13 cellular contexts compared by ENCODE assay signal in the genomic region with DNA sequence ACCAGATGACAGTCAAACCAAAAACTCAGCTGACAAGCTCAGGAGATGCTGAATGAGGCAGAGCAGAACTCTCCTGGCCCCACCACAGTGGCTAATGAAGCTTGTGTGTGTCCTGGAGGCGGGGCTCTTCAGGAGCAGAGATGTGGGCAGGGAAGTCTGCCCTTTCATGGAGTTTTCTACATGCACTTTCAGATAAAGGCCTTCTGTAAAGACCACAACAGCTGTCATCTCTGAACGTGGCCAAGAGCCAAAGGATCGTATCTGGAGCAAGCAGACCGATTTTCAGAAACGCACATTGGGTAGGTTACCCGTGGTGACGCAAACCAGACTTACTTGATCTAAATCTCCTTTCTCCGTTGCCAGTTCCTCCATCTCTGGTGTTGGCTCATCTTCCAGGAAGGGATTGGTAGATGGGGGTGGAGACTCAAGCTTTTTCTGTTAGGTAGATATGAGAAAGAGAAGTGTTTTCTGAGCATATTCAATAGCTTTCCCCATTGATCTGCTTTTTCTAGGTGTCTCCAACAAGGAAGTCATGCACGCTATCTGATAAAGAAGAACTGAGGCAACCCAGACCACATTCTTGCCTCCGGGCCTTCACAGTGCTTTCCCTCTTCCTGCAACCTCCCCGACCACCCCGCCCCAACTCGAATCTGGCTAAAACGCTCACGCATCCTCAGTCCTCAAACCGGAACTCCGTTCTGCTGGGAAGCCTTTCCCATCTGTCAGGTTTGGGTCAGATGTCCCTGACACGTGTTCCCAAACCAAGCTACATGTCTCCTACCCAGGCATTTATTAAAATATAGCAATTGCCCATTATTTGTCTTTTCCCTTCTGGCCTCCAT.
DNase-seq lines count a peak whose midpoint lies in the region; ATAC-seq, FAIRE-seq and TF ChIP-seq lines count a peak whose summit lies in the region.
"Had no signal": no experiment of that assay in that cellular context is flagged by ENCODE, and none has a peak within 500 bp of the region (broad histone marks: within the 10 kb centered on the region; RNA-seq: fewer than 3 reads in every experiment).

No MANE protein-coding gene starts in this region.

- H3K27me3 ChIP-seq in cardiac muscle cell (no peaks in the 10 kb centered on the region), right atrium auricular region (no peaks in the 10 kb centered on the region), bronchial epithelial cell (ENCODE audit: control insufficient read depth, insufficient read depth, low read length) (no peaks in the 10 kb centered on the region), vagina (no peaks in the 10 kb centered on the region), MG63 (no peaks in the 10 kb centered on the region)
- H3K27me3 ChIP-seq in CD4-positive, alpha-beta memory T cell (ENCODE audit: insufficient read depth, low read length): no peaks in the 10 kb centered on the region

- POLR2A ChIA-PET in CD4-positive, alpha-beta memory T cell (lab: Charles Lee; ENCODE audit: partially characterized antibody): no interaction called here

- peaks cover 36 to 47% of the 10 kb centered on the region in 2 donors for H3K36me3 Mint-ChIP-seq in CD4-positive, alpha-beta memory T cell

- no peak overlapping the region for H3K27ac Mint-ChIP-seq in CD4-positive, alpha-beta memory T cell

- ATAC-seq in HG02759 (IDR thresholded peaks at IDR 0.05; ENCODE audit: unreplicated experiment): no peak

- peaks cover 24% of the 10 kb centered on the region for H3K36me3 ChIP-seq in cardiac muscle cell
- peaks cover 13% of the 10 kb centered on the region for H3K36me3 ChIP-seq in right atrium auricular region
- peaks cover 14% of the 10 kb centered on the region for H3K36me3 ChIP-seq in bronchial epithelial cell (ENCODE audit: control insufficient read depth, insufficient read depth, low read length)
- no peaks in the 10 kb centered on the region for H3K36me3 ChIP-seq in vagina
- peaks cover 11% of the 10 kb centered on the region for H3K36me3 ChIP-seq in MG63
- peaks cover 9% of the 10 kb centered on the region for H3K36me3 ChIP-seq in CD4-positive, alpha-beta memory T cell (ENCODE audit: insufficient read depth, low read length)

- no peak overlapping the region for H3K4me3 Mint-ChIP-seq in CD4-positive, alpha-beta memory T cell

- DNase-seq in cardiac muscle cell (ENCODE audit: low read depth in 1 of 2, low spot score in 1 of 2): peak; percentile 32 to 91
- no peak for DNase-seq in right atrium auricular region (ENCODE audit: low spot score)
- DNase-seq in bronchial epithelial cell (ENCODE audit: low read depth): no peak
- peak; percentile 31 for DNase-seq in mucosa of gallbladder (ENCODE audit: low spot score)
- DNase-seq in vagina (ENCODE audit: extremely low spot score in 2 of 2): no peak
- no peak for DNase-seq in MG63
- DNase-seq in CD4-positive, alpha-beta memory T cell: no peak
- DNase-seq: activated CD4-positive, CD25-positive, alpha-beta regulatory T cell treated with anti-CD3 and anti-CD28 coated beads, Interleukin-2, amount 50 U/mL, for 72 hours; activated naive CD4-positive, alpha-beta T cell; KG1 had no signal

- H3K27ac ChIP-seq in cardiac muscle cell: peak overlapping the region; percentile 58
- no peak overlapping the region for H3K27ac ChIP-seq in right atrium auricular region
- H3K27ac ChIP-seq in vagina: peak overlapping the region; percentile 24
- no peak overlapping the region for H3K27ac ChIP-seq in CD4-positive, alpha-beta memory T cell (ENCODE audit: low read depth, low read length)
- H3K27ac ChIP-seq: thoracic aorta had no signal

- no peaks in the 10 kb centered on the region for H3K4me1 Mint-ChIP-seq in CD4-positive, alpha-beta memory T cell

- no peaks in the 10 kb centered on the region for H3K27me3 Mint-ChIP-seq in CD4-positive, alpha-beta memory T cell

- no peak for TF ChIP-seq CTCF in cardiac muscle cell (IDR thresholded peaks at IDR 0.05; ENCODE audit: low read depth, low read length)
- no peak for TF ChIP-seq CTCF in right atrium auricular region (IDR thresholded peaks at IDR 0.05)
- no peak for TF ChIP-seq CTCF in bronchial epithelial cell (IDR thresholded peaks at IDR 0.05; ENCODE audit: insufficient read depth, low read length, severe bottlenecking)
- TF ChIP-seq CTCF in vagina (IDR thresholded peaks at IDR 0.05): no peak

- no peak for TF ChIP-seq POLR2A in vagina (IDR thresholded peaks at IDR 0.05)

- no peaks in the 10 kb centered on the region for H3K9me3 Mint-ChIP-seq in CD4-positive, alpha-beta memory T cell

- intact Hi-C loops in vagina (cut with DNase I): no loop called here
- intact Hi-C loops in CD4-positive, alpha-beta memory T cell (cut with micrococcal nuclease): no loop called here

- FAIRE-seq in bronchial epithelial cell (lab: Jason Lieb, UNC): peak; percentile 32

- CTCF ChIA-PET in CD4-positive, alpha-beta memory T cell (lab: Charles Lee; ENCODE audit: partially characterized antibody): interaction anchor here (2.1 kb wide), 1 partner anchor 190 kb away, joined by 6 read pairs; no protein-coding TSS in a partner anchor

- H3K4me1 ChIP-seq in cardiac muscle cell (ENCODE audit: low read depth): no peaks in the 10 kb centered on the region
- peaks cover 0 to 5% of the 10 kb centered on the region in 2 donors for H3K4me1 ChIP-seq in right atrium auricular region
- H3K4me1 ChIP-seq in vagina: peaks cover 11% of the 10 kb centered on the region
- H3K4me1 ChIP-seq in CD4-positive, alpha-beta memory T cell (ENCODE audit: insufficient read depth, low read length): no peaks in the 10 kb centered on the region

- H3K4me3 ChIP-seq in cardiac muscle cell (no peak overlapping the region), right atrium auricular region (no peak overlapping the region), bronchial epithelial cell (ENCODE audit: low read depth, low read length) (no peak overlapping the region), vagina (no peak overlapping the region), MG63 (no peak overlapping the region)
- H3K4me3 ChIP-seq in CD4-positive, alpha-beta memory T cell (ENCODE audit: low read length in 2 of 2): no peak overlapping the region
- H3K4me3 ChIP-seq: lung, thoracic aorta had no signal

- no peaks in the 10 kb centered on the region for H3K9me3 ChIP-seq in cardiac muscle cell (ENCODE audit: low read depth)
- H3K9me3 ChIP-seq in right atrium auricular region: no peaks in the 10 kb centered on the region
- no peaks in the 10 kb centered on the region for H3K9me3 ChIP-seq in vagina
- no peaks in the 10 kb centered on the region for H3K9me3 ChIP-seq in MG63
- no peaks in the 10 kb centered on the region for H3K9me3 ChIP-seq in CD4-positive, alpha-beta memory T cell (ENCODE audit: control insufficient read depth in 1 of 2, low read length in 2 of 2)
- H3K9me3 ChIP-seq: thoracic aorta had no signal

Comparison
In these comparisons a context has a peak if more than half of its experiments do, and no peak if none do; other contexts are left out.
1. DNase-seq: peak in cardiac muscle cell (2 of 2) and mucosa of gallbladder (single experiment); none in right atrium auricular region (single experiment), bronchial epithelial cell (single experiment), vagina (0 of 2), MG63 (single experiment) and CD4-positive, alpha-beta memory T cell (0 of 5).
2. H3K27ac ChIP-seq: peak in cardiac muscle cell (single experiment) and vagina (single experiment); none in right atrium auricular region (0 of 2) and CD4-positive, alpha-beta memory T cell (single experiment).